1 cellular context compared by ENCODE assay signal in genomic region chr10:63630928-63631685, GRCh38.
A peak's percentile ranks its signal among the peaks of the same experiment; 100 is the strongest.
TF ChIP-seq lines count a peak whose summit lies in the region.

No MANE protein-coding gene starts in this region.

TF ChIP-seq in K562, 482 proteins besides CTCF, POLR2A, EP300 and RAD21 (continued from another document and continues in another):
- TF ChIP-seq GTF3C2 (IDR thresholded peaks at IDR 0.05; ENCODE audit: borderline replicate concordance, extremely low read depth, insufficient read length) (no peak), MTA3 (IDR thresholded peaks at IDR 0.05; ENCODE audit: borderline replicate concordance) (0 out of 2 replicates have a peak, but pooled peaks have one; percentile 20), KDM5B (IDR thresholded peaks at IDR 0.05; ENCODE audit: insufficient replicate concordance, low read depth, low read length) (no peak), ZNF311 (CRISPR knock-in tag; IDR thresholded peaks at IDR 0.05) (no peak), SNIP1 (IDR thresholded peaks at IDR 0.05; ENCODE audit: low read depth) (no peak), ZBTB9 (CRISPR knock-in tag; IDR thresholded peaks at IDR 0.05) (no peak), BCL6 (CRISPR knock-in tag; IDR thresholded peaks at IDR 0.05) (no peak), CEBPB (tag; IDR thresholded peaks at IDR 0.05) (peak; percentile 92), TCF3 (CRISPR knock-in tag; IDR thresholded peaks at IDR 0.05) (no peak), RBBP5 (IDR thresholded peaks at IDR 0.05; ENCODE audit: borderline replicate concordance, insufficient read depth, low read length, poor library complexity, severe bottlenecking) (no peak), RNF2 (IDR thresholded peaks at IDR 0.05) (0 out of 2 replicates have a peak, but pooled peaks have one; percentile 28), CTCFL (IDR thresholded peaks at IDR 0.05; ENCODE audit: borderline replicate concordance, insufficient read depth, low read depth, low read length, poor library complexity, severe bottlenecking) (no peak), ARID1B (IDR thresholded peaks at IDR 0.05) (no peak), FOXK1 (CRISPR knock-in tag; IDR thresholded peaks at IDR 0.05; ENCODE audit: borderline replicate concordance) (peak; percentile 52; the same call in 1 of the 2 replicates), PPARD (CRISPR knock-in tag; IDR thresholded peaks at IDR 0.05) (no peak), NCOA2 (IDR thresholded peaks at IDR 0.05; ENCODE audit: partially characterized antibody in 2 of 2) (no peak), BHLHE40 (IDR thresholded peaks at IDR 0.05; ENCODE audit: low read length) (no peak), SREBF1 (IDR thresholded peaks at IDR 0.05; ENCODE audit: borderline replicate concordance, low read depth, low read length) (no peak), PTBP1 (IDR thresholded peaks at IDR 0.05; ENCODE audit: low read depth, low read length) (no peak), NBN (IDR thresholded peaks at IDR 0.05; ENCODE audit: low read depth) (peak; percentile 12; the same call in 1 of the 2 replicates), ZHX1 (conservative IDR thresholded peaks at IDR 0.05; ENCODE audit: low read length) (no peak), NRF1 (conservative IDR thresholded peaks at IDR 0.05 in 1 of 2, IDR thresholded peaks at IDR 0.05 in 1 of 2) (peak; percentile 51 to 65; a peak in 3 of 4 replicates), CHD4 (IDR thresholded peaks at IDR 0.05; ENCODE audit: insufficient read depth, insufficient replicate concordance, low read depth, low read length, poor library complexity, severe bottlenecking) (no peak), ZNF398 (CRISPR knock-in tag; IDR thresholded peaks at IDR 0.05) (no peak), ZNF253 (CRISPR knock-in tag; conservative IDR thresholded peaks at IDR 0.05) (no peak), CBX8 (IDR thresholded peaks at IDR 0.05; ENCODE audit: borderline replicate concordance, extremely low read depth, low read depth, low read length, poor library complexity, severe bottlenecking) (no peak), HMG20A (CRISPR knock-in tag; conservative IDR thresholded peaks at IDR 0.05) (no peak), CEBPG (CRISPR knock-in tag; IDR thresholded peaks at IDR 0.05) (no peak), CEBPG (tag; conservative IDR thresholded peaks at IDR 0.05 in 1 of 2, IDR thresholded peaks at IDR 0.05 in 1 of 2) (peak; percentile 77 to 83), PHB2 (IDR thresholded peaks at IDR 0.05; ENCODE audit: low read depth) (no peak), HDGF (IDR thresholded peaks at IDR 0.05) (no peak), MTA1 (IDR thresholded peaks at IDR 0.05; ENCODE audit: borderline replicate concordance) (0 out of 2 replicates have a peak, but pooled peaks have one; percentile 8), ZNF764 (CRISPR knock-in tag; IDR thresholded peaks at IDR 0.05; ENCODE audit: low read depth) (no peak), SNRNP70 (optimal IDR thresholded peaks at IDR 0.05; ENCODE audit: low read depth, low read length) (no peak), RBM25 (IDR thresholded peaks at IDR 0.05; ENCODE audit: low read depth, low read length, severe bottlenecking) (no peak), CREM (IDR thresholded peaks at IDR 0.05; ENCODE audit: low read depth) (no peak), TCF7L2 (IDR thresholded peaks at IDR 0.05; ENCODE audit: low read depth, low read length) (no peak), ATF6 (CRISPR knock-in tag; IDR thresholded peaks at IDR 0.05) (no peak), CXXC5 (CRISPR knock-in tag; IDR thresholded peaks at IDR 0.05) (no peak), ZNF347 (CRISPR knock-in tag; IDR thresholded peaks at IDR 0.05; ENCODE audit: low read depth) (no peak), CCAR2 (IDR thresholded peaks at IDR 0.05; ENCODE audit: low read depth, low read length) (no peak), GABPB1 (CRISPR knock-in tag; IDR thresholded peaks at IDR 0.05) (no peak), HMGN3 (IDR thresholded peaks at IDR 0.05; ENCODE audit: borderline replicate concordance, extremely low read depth, insufficient read length, low read depth, low read length) (no peak), USF1 (CRISPR knock-in tag; IDR thresholded peaks at IDR 0.05) (no peak), MITF (IDR thresholded peaks at IDR 0.05) (no peak), ZNF239 (CRISPR knock-in tag; IDR thresholded peaks at IDR 0.05) (no peak), ZZZ3 (IDR thresholded peaks at IDR 0.05) (no peak), CBFA2T3 (IDR thresholded peaks at IDR 0.05) (no peak), HEY1 (CRISPR knock-in tag; IDR thresholded peaks at IDR 0.05; ENCODE audit: borderline replicate concordance) (no peak), RBFOX2 (IDR thresholded peaks at IDR 0.05; ENCODE audit: low read depth, low read length) (no peak), BACH1 (tag; IDR thresholded peaks at IDR 0.05) (no peak), THAP12 (CRISPR knock-in tag; IDR thresholded peaks at IDR 0.05) (no peak), CHD2 (IDR thresholded peaks at IDR 0.05; ENCODE audit: low read depth, low read length) (no peak), ZKSCAN8 (CRISPR knock-in tag; IDR thresholded peaks at IDR 0.05) (no peak)
